Comparison of ENCODE assay signal across 9 cellular contexts in genomic region chr13:109162248-109163051, GRCh38.
DNase-seq lines count a peak whose midpoint lies in the region; ATAC-seq and TF ChIP-seq lines count a peak whose summit lies in the region.
"Had no signal": no experiment of that assay in that cellular context is flagged by ENCODE, and none has a peak within 500 bp of the region (broad histone marks: within the 10 kb centered on the region; RNA-seq: fewer than 3 reads in every experiment).

No MANE protein-coding gene starts in this region.

- no peaks in the 10 kb centered on the region for H3K9me3 Mint-ChIP-seq in activated CD8-positive, alpha-beta T cell treated with anti-CD3 and anti-CD28 coated beads, Interleukin-2, amount 10 ng/mL, durations not matched to agents 7 days and 5 days (ENCODE audit: insufficient read depth)
- H3K9me3 Mint-ChIP-seq: dendritic cell treated with granulocyte-macrophage colony-stimulating factor and Interleukin-4, amounts not matched to agents 40 ng/mL and 50 ng/mL, for 4 days had no signal

- H3K4me3 Mint-ChIP-seq in activated CD8-positive, alpha-beta T cell treated with anti-CD3 and anti-CD28 coated beads, Interleukin-2, amount 10 ng/mL, durations not matched to agents 7 days and 5 days, result no peak overlapping the region
- H3K4me3 Mint-ChIP-seq: dendritic cell treated with granulocyte-macrophage colony-stimulating factor and Interleukin-4, amounts not matched to agents 40 ng/mL and 50 ng/mL, for 4 days had no signal

- no peaks in the 10 kb centered on the region for H3K36me3 Mint-ChIP-seq in activated CD8-positive, alpha-beta T cell treated with anti-CD3 and anti-CD28 coated beads, Interleukin-2, amount 10 ng/mL, durations not matched to agents 7 days and 5 days (ENCODE audit: low read depth)

- CTCF ChIA-PET in activated CD8-positive, alpha-beta T cell treated with anti-CD3 and anti-CD28 coated beads, Interleukin-2, amount 10 ng/mL, durations not matched to agents 7 days and 5 days (lab: Charles Lee), result no interaction called here

- peak; percentile 39 for DNase-seq in activated CD8-positive, alpha-beta T cell treated with anti-CD3 and anti-CD28 coated beads, Interleukin-2, amount 10 ng/mL, durations not matched to agents 7 days and 5 days
- DNase-seq in DMS79 treated with DMSO at 0.1 percent for 48 hours (lab: John Stamatoyannopoulos, UW) (no peak), COR-L47 (lab: John Stamatoyannopoulos, UW) (no peak), NCI-H524 treated with DMSO at 0.1 percent for 48 hours (lab: John Stamatoyannopoulos, UW) (no peak), cardiac septum (ENCODE audit: low spot score) (no peak)

- ATAC-seq in GM21360 (IDR thresholded peaks at IDR 0.05; ENCODE audit: unreplicated experiment) (peak; percentile 88), HG03558 (IDR thresholded peaks at IDR 0.05; ENCODE audit: extremely low read depth, unreplicated experiment) (peak; percentile 58)
- ATAC-seq in activated CD8-positive, alpha-beta T cell treated with anti-CD3 and anti-CD28 coated beads, Interleukin-2, amount 10 ng/mL, durations not matched to agents 7 days and 5 days, result peak; percentile 49

- POLR2A ChIA-PET in activated CD8-positive, alpha-beta T cell treated with anti-CD3 and anti-CD28 coated beads, Interleukin-2, amount 10 ng/mL, durations not matched to agents 7 days and 5 days (lab: Charles Lee), result no interaction called here

- intact Hi-C loops in cardiac septum (cut with DNase I), result no loop called here

- peaks cover 11% of the 10 kb centered on the region for H3K4me1 Mint-ChIP-seq in activated CD8-positive, alpha-beta T cell treated with anti-CD3 and anti-CD28 coated beads, Interleukin-2, amount 10 ng/mL, durations not matched to agents 7 days and 5 days (ENCODE audit: low read depth)

- TF ChIP-seq CTCF in GM12872 (IDR thresholded peaks at IDR 0.05; ENCODE audit: insufficient read depth, low read depth, low read length), result 0 out of 3 replicates have a peak, but pooled peaks have one; percentile 10

- peaks cover 4% of the 10 kb centered on the region for H3K27me3 Mint-ChIP-seq in activated CD8-positive, alpha-beta T cell treated with anti-CD3 and anti-CD28 coated beads, Interleukin-2, amount 10 ng/mL, durations not matched to agents 7 days and 5 days (ENCODE audit: low read depth)

- no peak overlapping the region for H3K27ac Mint-ChIP-seq in activated CD8-positive, alpha-beta T cell treated with anti-CD3 and anti-CD28 coated beads, Interleukin-2, amount 10 ng/mL, durations not matched to agents 7 days and 5 days
- H3K27ac Mint-ChIP-seq: dendritic cell treated with granulocyte-macrophage colony-stimulating factor and Interleukin-4, amounts not matched to agents 40 ng/mL and 50 ng/mL, for 4 days had no signal
